26 cellular contexts compared by ENCODE assay signal in the genomic region with DNA sequence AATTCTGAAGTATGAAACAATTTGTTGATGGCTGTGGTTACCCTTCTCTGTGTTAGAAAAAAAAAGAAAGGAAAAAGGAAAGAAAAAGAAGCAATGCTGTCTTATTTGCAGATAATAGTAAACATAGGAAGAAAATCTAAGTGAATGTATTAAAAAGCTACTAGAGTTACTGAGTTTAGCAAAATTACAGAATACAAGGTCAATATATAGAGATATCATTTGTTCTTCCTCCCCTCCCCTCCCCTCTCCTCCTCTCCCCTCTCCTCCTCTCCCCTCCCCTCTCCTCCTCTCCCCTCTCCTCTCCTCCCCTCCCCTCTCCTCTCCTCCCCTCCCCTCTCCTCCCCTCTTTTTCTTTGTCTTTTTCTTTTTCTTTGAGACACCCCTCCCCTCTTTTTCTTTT.
"Had no signal": no experiment of that assay in that cellular context is flagged by ENCODE, and none has a peak within 500 bp of the region (broad histone marks: within the 10 kb centered on the region; RNA-seq: fewer than 3 reads in every experiment).

No MANE protein-coding gene starts in this region.

- FAIRE-seq: colon, endometrium, islet of Langerhans, keratinocyte had no signal

- DNase-seq: effector CD8-positive, alpha-beta T cell; effector memory CD8-positive, alpha-beta T cell; endodermal cell; erythroblast; esophagus squamous epithelium; foreskin fibroblast; foreskin melanocyte; gastrocnemius medialis; glutamatergic neuron; heart right ventricle; hippocampal formation; left cardiac atrium; left lung; left ventricle myocardium superior; lower lobe of right lung; mesenchymal stem cell; mucosa of descending colon; naive B cell had no signal

- H3K36me3 ChIP-seq: esophagus squamous epithelium, gastrocnemius medialis, heart right ventricle, left lung, lower lobe of right lung had no signal

- ATAC-seq: effector memory CD8-positive, alpha-beta T cell; esophagus mucosa; gastrocnemius medialis; heart right ventricle; left cardiac atrium; left lung; left ventricle myocardium superior; lower lobe of right lung; mucosa of descending colon had no signal

- H3K4me1 ChIP-seq: esophagus squamous epithelium, gastrocnemius medialis, lower lobe of right lung had no signal

- H3K4me1 Mint-ChIP-seq: endodermal cell, mesothelial cell of epicardium had no signal

- H3K27me3 ChIP-seq: gastrocnemius medialis, heart right ventricle, left lung had no signal

- H3K27ac Mint-ChIP-seq: effector memory CD8-positive, alpha-beta T cell; endodermal cell; mesothelial cell of epicardium had no signal

- H3K27ac ChIP-seq: coronary artery, epithelial cell of prostate, esophagus squamous epithelium, gastrocnemius medialis, heart right ventricle, left lung, lower lobe of right lung had no signal

- H3K9me3 Mint-ChIP-seq: effector memory CD8-positive, alpha-beta T cell had no signal

- H3K9me3 ChIP-seq: esophagus squamous epithelium, gastrocnemius medialis, lower lobe of right lung, mucosa of descending colon had no signal

- H3K4me3 ChIP-seq: coronary artery, esophagus squamous epithelium, gastrocnemius medialis, heart right ventricle, left lung, lower lobe of right lung, mucosa of descending colon had no signal

- H3K36me3 Mint-ChIP-seq: mesothelial cell of epicardium had no signal

- H3K4me3 Mint-ChIP-seq: effector memory CD8-positive, alpha-beta T cell; endodermal cell; mesothelial cell of epicardium had no signal
